Comparison of ENCODE assay signal across 9 cellular contexts in genomic region chr20:36591854-36592641, GRCh38. TPM values are rescaled to one million over a fixed set of nuclear protein-coding genes. Genes with fewer than 3 reads are reported as not detected.
A peak's percentile ranks its signal among the peaks of the same experiment; 100 is the strongest.
DNase-seq lines count a peak whose midpoint lies in the region; ATAC-seq and TF ChIP-seq lines count a peak whose summit lies in the region.
"Had no signal": no experiment of that assay in that cellular context is flagged by ENCODE, and none has a peak within 500 bp of the region (broad histone marks: within the 10 kb centered on the region; RNA-seq: fewer than 3 reads in every experiment).

No MANE protein-coding gene starts in this region.

- H3K27ac ChIP-seq in upper lobe of right lung, result no peak overlapping the region

- intact Hi-C loops in upper lobe of right lung (cut with DNase I), result loop anchor here (5.0 kb wide), 1 partner anchor 35 kb away; no protein-coding TSS in a partner anchor

- H3K4me1 ChIP-seq in upper lobe of right lung, result peaks cover 3% of the 10 kb centered on the region

- peak; percentile 53 for TF ChIP-seq CTCF in astrocyte of the spinal cord (IDR thresholded peaks at IDR 0.05; ENCODE audit: low read depth, low read length)
- peak; percentile 38 for TF ChIP-seq CTCF in upper lobe of right lung (IDR thresholded peaks at IDR 0.05)

- DNase-seq in DMS 273 (lab: John Stamatoyannopoulos, UW; ENCODE audit: unreplicated experiment) (peak; percentile 62), DMS 273 treated with DMSO at 0.1 percent for 48 hours (lab: John Stamatoyannopoulos, UW) (no peak), astrocyte of the spinal cord (ENCODE audit: low read depth, low spot score) (peak; percentile 50), medulla oblongata (ENCODE audit: extremely low spot score) (peak; percentile 57), upper lobe of right lung (no peak), epidermal melanocyte (ENCODE audit: insufficient read length, low spot score) (no peak)

- no peaks in the 10 kb centered on the region for H3K27me3 ChIP-seq in upper lobe of right lung

- H3K36me3 ChIP-seq in upper lobe of right lung, result peaks cover 5% of the 10 kb centered on the region

- in situ Hi-C loops in astrocyte of the spinal cord (cut with HindIII; ENCODE audit: low sequenced_read_pairs), result no loop called here

- no peaks in the 10 kb centered on the region for H3K9me3 ChIP-seq in upper lobe of right lung

- H3K4me3 ChIP-seq in astrocyte of the spinal cord (ENCODE audit: low read depth, low read length), result no peak overlapping the region
- no peak overlapping the region for H3K4me3 ChIP-seq in upper lobe of right lung

- ATAC-seq in SK-N-SH treated with all-trans-retinoic acid at 6 μM for 48 hours (peak; percentile 73), upper lobe of right lung (no peak), HG02840 (IDR thresholded peaks at IDR 0.05; ENCODE audit: low FRiP score, unreplicated experiment) (no peak)

TF ChIP-seq in SK-N-SH treated with all-trans-retinoic acid at 6 μM for 48 hours, 23 proteins besides CTCF, POLR2A, EP300 and RAD21:
- TF ChIP-seq, protein P1, sequence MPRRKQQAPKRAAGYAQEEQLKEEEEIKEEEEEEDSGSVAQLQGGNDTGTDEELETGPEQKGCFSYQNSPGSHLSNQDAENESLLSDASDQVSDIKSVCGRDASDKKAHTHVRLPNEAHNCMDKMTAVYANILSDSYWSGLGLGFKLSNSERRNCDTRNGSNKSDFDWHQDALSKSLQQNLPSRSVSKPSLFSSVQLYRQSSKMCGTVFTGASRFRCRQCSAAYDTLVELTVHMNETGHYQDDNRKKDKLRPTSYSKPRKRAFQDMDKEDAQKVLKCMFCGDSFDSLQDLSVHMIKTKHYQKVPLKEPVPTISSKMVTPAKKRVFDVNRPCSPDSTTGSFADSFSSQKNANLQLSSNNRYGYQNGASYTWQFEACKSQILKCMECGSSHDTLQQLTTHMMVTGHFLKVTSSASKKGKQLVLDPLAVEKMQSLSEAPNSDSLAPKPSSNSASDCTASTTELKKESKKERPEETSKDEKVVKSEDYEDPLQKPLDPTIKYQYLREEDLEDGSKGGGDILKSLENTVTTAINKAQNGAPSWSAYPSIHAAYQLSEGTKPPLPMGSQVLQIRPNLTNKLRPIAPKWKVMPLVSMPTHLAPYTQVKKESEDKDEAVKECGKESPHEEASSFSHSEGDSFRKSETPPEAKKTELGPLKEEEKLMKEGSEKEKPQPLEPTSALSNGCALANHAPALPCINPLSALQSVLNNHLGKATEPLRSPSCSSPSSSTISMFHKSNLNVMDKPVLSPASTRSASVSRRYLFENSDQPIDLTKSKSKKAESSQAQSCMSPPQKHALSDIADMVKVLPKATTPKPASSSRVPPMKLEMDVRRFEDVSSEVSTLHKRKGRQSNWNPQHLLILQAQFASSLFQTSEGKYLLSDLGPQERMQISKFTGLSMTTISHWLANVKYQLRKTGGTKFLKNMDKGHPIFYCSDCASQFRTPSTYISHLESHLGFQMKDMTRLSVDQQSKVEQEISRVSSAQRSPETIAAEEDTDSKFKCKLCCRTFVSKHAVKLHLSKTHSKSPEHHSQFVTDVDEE (CRISPR knock-in tag; IDR thresholded peaks at IDR 0.05), result no peak
- TF ChIP-seq PATZ1 (CRISPR knock-in tag; IDR thresholded peaks at IDR 0.05; ENCODE audit: borderline replicate concordance) (no peak), TOX (CRISPR knock-in tag; IDR thresholded peaks at IDR 0.05; ENCODE audit: borderline replicate concordance) (no peak), ZNF70 (CRISPR knock-in tag; IDR thresholded peaks at IDR 0.05) (no peak), ESRRG (CRISPR knock-in tag; IDR thresholded peaks at IDR 0.05) (no peak), ZNF565 (CRISPR knock-in tag; conservative IDR thresholded peaks at IDR 0.05; ENCODE audit: low read depth) (no peak), BACH2 (CRISPR knock-in tag; IDR thresholded peaks at IDR 0.05; ENCODE audit: borderline replicate concordance) (no peak), ZFP30 (CRISPR knock-in tag; IDR thresholded peaks at IDR 0.05) (no peak), ZNF8 (CRISPR knock-in tag; IDR thresholded peaks at IDR 0.05) (no peak), ARNTL (CRISPR knock-in tag; IDR thresholded peaks at IDR 0.05; ENCODE audit: borderline replicate concordance, low read depth) (no peak), PPARA (CRISPR knock-in tag; IDR thresholded peaks at IDR 0.05; ENCODE audit: borderline replicate concordance) (no peak)
- TF ChIP-seq, protein P2, sequence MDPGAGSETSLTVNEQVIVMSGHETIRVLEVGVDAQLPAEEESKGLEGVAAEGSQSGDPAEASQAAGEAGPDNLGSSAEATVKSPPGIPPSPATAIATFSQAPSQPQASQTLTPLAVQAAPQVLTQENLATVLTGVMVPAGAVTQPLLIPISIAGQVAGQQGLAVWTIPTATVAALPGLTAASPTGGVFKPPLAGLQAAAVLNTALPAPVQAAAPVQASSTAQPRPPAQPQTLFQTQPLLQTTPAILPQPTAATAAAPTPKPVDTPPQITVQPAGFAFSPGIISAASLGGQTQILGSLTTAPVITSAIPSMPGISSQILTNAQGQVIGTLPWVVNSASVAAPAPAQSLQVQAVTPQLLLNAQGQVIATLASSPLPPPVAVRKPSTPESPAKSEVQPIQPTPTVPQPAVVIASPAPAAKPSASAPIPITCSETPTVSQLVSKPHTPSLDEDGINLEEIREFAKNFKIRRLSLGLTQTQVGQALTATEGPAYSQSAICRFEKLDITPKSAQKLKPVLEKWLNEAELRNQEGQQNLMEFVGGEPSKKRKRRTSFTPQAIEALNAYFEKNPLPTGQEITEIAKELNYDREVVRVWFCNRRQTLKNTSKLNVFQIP (CRISPR knock-in tag; IDR thresholded peaks at IDR 0.05; ENCODE audit: borderline replicate concordance, low read depth), result no peak
TF ChIP-seq in SK-N-SH treated with all-trans-retinoic acid at 6 μM for 48 hours: peak in this region for 0.

RNA-seq across cellular contexts. Expression of gene RAB5IF, which starts 13.5 kb away (rescaled TPM):
- 91.1 TPM for total RNA-seq in upper lobe of right lung

RNA-seq across cellular contexts. Expression of gene TGIF2, which starts 18.7 kb away (rescaled TPM):
- 16.8 TPM for total RNA-seq in upper lobe of right lung

RNA-seq across cellular contexts. Expression of gene MYL9, which starts 50.7 kb away (rescaled TPM):
- 410 TPM for total RNA-seq in upper lobe of right lung

RNA-seq across cellular contexts. Expression of gene SLA2, which starts 53.9 kb away (rescaled TPM):
- total RNA-seq in upper lobe of right lung, result 1.9 TPM
- total RNA-seq: pulmonary artery endothelial cell had no signal

Comparison
In these comparisons a context has a peak if more than half of its experiments do, and no peak if none do; other contexts are left out.
1. DNase-seq: peak in DMS 273 (single experiment), astrocyte of the spinal cord (single experiment) and medulla oblongata (single experiment); none in DMS 273 treated with DMSO at 0.1 percent for 48 hours (single experiment), upper lobe of right lung (single experiment) and epidermal melanocyte (single experiment).